ENCODE assay signal across 16 cellular contexts in the genomic region with DNA sequence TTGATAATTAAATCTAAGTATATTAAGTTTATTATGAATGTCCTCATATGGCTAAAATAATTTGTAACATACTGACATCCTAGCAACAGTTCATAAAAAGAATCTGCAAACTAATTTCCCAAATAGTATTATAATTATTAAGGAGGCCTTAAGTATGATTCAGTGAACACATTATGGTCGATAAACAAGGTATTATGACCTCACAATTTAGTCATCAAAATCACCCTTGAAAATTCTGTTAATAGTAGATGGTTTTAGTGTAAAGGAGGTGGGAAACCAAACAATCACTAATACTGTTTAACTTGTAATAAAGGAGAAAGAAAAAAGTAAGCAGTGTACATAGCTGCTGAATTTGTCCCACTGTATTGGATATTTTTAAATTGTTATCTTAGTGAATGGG. TPM values are rescaled to one million over a fixed set of nuclear protein-coding genes. Genes with fewer than 3 reads are reported as not detected.
DNase-seq lines count a peak whose midpoint lies in the region; ATAC-seq and TF ChIP-seq lines count a peak whose summit lies in the region.
"Had no signal": no experiment of that assay in that cellular context is flagged by ENCODE, and none has a peak within 500 bp of the region (broad histone marks: within the 10 kb centered on the region; RNA-seq: fewer than 3 reads in every experiment).

No MANE protein-coding gene starts in this region.

- H3K4me1 ChIP-seq in heart left ventricle, result peaks cover 0 to 30% (median 16%) of the 10 kb centered on the region in 12 donors
- peaks cover 59% of the 10 kb centered on the region for H3K4me1 ChIP-seq in smooth muscle cell (ENCODE audit: low read depth)

- ATAC-seq in heart left ventricle (no peak), Right ventricle myocardium inferior (no peak), GM18907 (IDR thresholded peaks at IDR 0.05; ENCODE audit: unreplicated experiment) (no peak)
- ATAC-seq in effector memory CD8-positive, alpha-beta T cell (replicated peaks), result no peak

- H3K9me3 ChIP-seq in heart left ventricle (no peaks in the 10 kb centered on the region), smooth muscle cell (replicated peaks; ENCODE audit: low read depth) (no peaks in the 10 kb centered on the region)

- H3K36me3 ChIP-seq in heart left ventricle (no peaks in the 10 kb centered on the region), smooth muscle cell (ENCODE audit: low read depth) (no peaks in the 10 kb centered on the region)

- H3K27me3 ChIP-seq in heart left ventricle (peaks cover 0 to 2% (median 0%) of the 10 kb centered on the region in 9 donors), smooth muscle cell (ENCODE audit: low read depth) (no peaks in the 10 kb centered on the region)

- H3K4me3 Mint-ChIP-seq in effector memory CD8-positive, alpha-beta T cell, result no peak overlapping the region
- H3K4me3 Mint-ChIP-seq: memory B cell had no signal

- TF ChIP-seq CTCF in heart left ventricle (IDR thresholded peaks at IDR 0.05) (no peak), WI38 (IDR thresholded peaks at IDR 0.05; ENCODE audit: low read depth, low read length) (no peak), fibroblast of mammary gland (conservative IDR thresholded peaks at IDR 0.05; ENCODE audit: control insufficient read depth, insufficient read depth, low read depth, low read length) (no peak), smooth muscle cell (IDR thresholded peaks at IDR 0.05; ENCODE audit: borderline replicate concordance, insufficient read depth, poor library complexity, severe bottlenecking) (no peak)

- no peak for TF ChIP-seq POLR2A in heart left ventricle (IDR thresholded peaks at IDR 0.05)

- H3K27ac ChIP-seq in heart left ventricle (peak overlapping the region in 9 of 12 donors; percentile 9 to 96 (median 93)), smooth muscle cell (ENCODE audit: low read depth) (peak overlapping the region; percentile 99)
- H3K27ac ChIP-seq: VCaP had no signal

- intact Hi-C loops in heart left ventricle (cut with DNase I), result loop anchor here in 8 of 10 donors (5.0 to 10.0 kb wide), 4 partner anchors 207 to 470 kb away; no protein-coding TSS in a partner anchor
- intact Hi-C loops in Right ventricle myocardium inferior (cut with DNase I), result no loop called here

- H3K4me3 ChIP-seq in heart left ventricle, result peak overlapping the region in 10 of 12 donors; percentile 64 to 85 (median 75)
- peak overlapping the region; percentile 85 for H3K4me3 ChIP-seq in WI38 (ENCODE audit: low read depth, low read length)
- H3K4me3 ChIP-seq in fibroblast of mammary gland (ENCODE audit: control insufficient read depth, low read depth, low read length), result peak overlapping the region; percentile 88
- peak overlapping the region; percentile 77 for H3K4me3 ChIP-seq in smooth muscle cell

- peaks cover 0 to 23% of the 10 kb centered on the region in 2 donors for H3K27me3 Mint-ChIP-seq in effector memory CD8-positive, alpha-beta T cell

- no peak for DNase-seq in heart left ventricle
- no peak for DNase-seq in Right ventricle myocardium inferior (ENCODE audit: missing footprints)
- DNase-seq in fibroblast of mammary gland (ENCODE audit: low read depth), result peak; percentile 62
- no peak for DNase-seq in smooth muscle cell (lab: John Stamatoyannopoulos, UW; ENCODE audit: unreplicated experiment)
- DNase-seq in effector memory CD8-positive, alpha-beta T cell, result no peak
- DNase-seq in stimulated activated CD4-positive, alpha-beta T cell treated with anti-CD3 and anti-CD28 coated beads, Interleukin-1b, Interleukin-23, amount 100 ng/mL, for 48 hours, result no peak
- DNase-seq: activated gamma-delta T cell treated with Interleukin-2 at 50 U/mL for 16 hours; Calu3; central memory CD4-positive, alpha-beta T cell; erythroblast; NCI-H2107; NK-92 treated with Interleukin-12 subunit alpha and Interleukin-12 subunit beta, amount 100 ng/mL, for 24 hours had no signal

- peaks cover 0 to 5% of the 10 kb centered on the region in 2 donors for H3K4me1 Mint-ChIP-seq in effector memory CD8-positive, alpha-beta T cell (ENCODE audit: low read depth in 2 of 2)
- H3K4me1 Mint-ChIP-seq: memory B cell had no signal

- H3K9ac ChIP-seq in smooth muscle cell (ENCODE audit: low read depth), result peak overlapping the region; percentile 79

- H3K36me3 Mint-ChIP-seq in effector memory CD8-positive, alpha-beta T cell (ENCODE audit: insufficient read depth), result no peaks in the 10 kb centered on the region
- H3K36me3 Mint-ChIP-seq: memory B cell had no signal

- H3K9me3 Mint-ChIP-seq in effector memory CD8-positive, alpha-beta T cell, result no peaks in the 10 kb centered on the region
- H3K9me3 Mint-ChIP-seq: memory B cell had no signal

- H3F3A ChIP-seq in smooth muscle cell (ENCODE audit: low read depth), result peaks cover 12% of the 10 kb centered on the region

- WGBS in heart left ventricle, 4 donors, result 21 to 45% (median 28%) methylated on average over 1 of the region's 1 CpG
- 20% methylated on average over 1 of the region's 1 CpG for WGBS in smooth muscle cell (ENCODE audit: low lambda C conversion rate)

- H3K79me2 ChIP-seq in smooth muscle cell (ENCODE audit: low read depth), result peaks cover 44% of the 10 kb centered on the region

- no peak overlapping the region for H3K27ac Mint-ChIP-seq in effector memory CD8-positive, alpha-beta T cell
- H3K27ac Mint-ChIP-seq: memory B cell had no signal

- H2AFZ ChIP-seq in smooth muscle cell (ENCODE audit: low read depth), result peak overlapping the region; percentile 68

- no peaks in the 10 kb centered on the region for H4K20me1 ChIP-seq in smooth muscle cell (ENCODE audit: low read depth)

- peak overlapping the region; percentile 96 for H3K4me2 ChIP-seq in smooth muscle cell

RNA-seq across cellular contexts. Expression of a gene that starts 2.1 kb away (rescaled TPM):
- total RNA-seq in heart left ventricle, result 100 to 1,000 TPM in 2 of 9 donors, 10 to 100 TPM in 7; 37.5 to 118 (median 91.7) TPM
- polyA plus RNA-seq in heart left ventricle, result 10 to 100 TPM in 1 of 2 donors, 1 to 10 TPM in 1; 9.6 to 44.0 TPM
- 27.9 TPM for total RNA-seq in Right ventricle myocardium inferior
- 27.8 and 37.5 TPM in 2 replicates for total RNA-seq in smooth muscle cell
- polyA plus RNA-seq in smooth muscle cell, result 18.2 and 24.3 TPM in 2 replicates
